Comparison of ENCODE assay signal across 16 cellular contexts in the genomic region with DNA sequence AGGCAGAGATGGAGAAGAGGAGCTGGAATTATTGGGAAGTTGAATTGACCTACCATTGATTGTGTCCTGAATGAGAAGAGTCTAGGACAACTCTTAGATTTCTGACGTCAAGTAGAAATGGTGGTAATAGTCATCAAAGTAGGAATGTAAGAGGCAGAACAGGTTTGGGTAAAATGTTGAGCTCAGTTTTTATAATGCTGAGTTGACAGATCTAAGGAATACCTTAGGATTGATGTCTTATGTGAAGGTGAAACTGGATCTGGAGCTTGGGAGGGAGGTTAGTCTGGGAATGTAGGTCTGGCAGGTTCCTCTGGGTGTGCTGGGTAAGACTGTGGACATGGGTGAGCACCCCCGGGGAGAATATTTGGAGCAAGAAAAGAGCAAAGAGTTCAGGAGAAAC. TPM values are rescaled to one million over a fixed set of nuclear protein-coding genes. Genes with fewer than 3 reads are reported as not detected.
A peak's percentile ranks its signal among the peaks of the same experiment; 100 is the strongest.
DNase-seq lines count a peak whose midpoint lies in the region; ATAC-seq and TF ChIP-seq lines count a peak whose summit lies in the region.
"Had no signal": no experiment of that assay in that cellular context is flagged by ENCODE, and none has a peak within 500 bp of the region (broad histone marks: within the 10 kb centered on the region; RNA-seq: fewer than 3 reads in every experiment).

No MANE protein-coding gene starts in this region.

- peak overlapping the region; percentile 86 for H3K27ac Mint-ChIP-seq in activated T-cell treated with anti-CD3 and anti-CD28 coated beads, Interleukin-2, amount 50 U/mL, for 24 hours
- H3K27ac Mint-ChIP-seq in T-cell, result peak overlapping the region; percentile 64 to 78
- peak overlapping the region; percentile 86 for H3K27ac Mint-ChIP-seq in stimulated activated effector memory CD8-positive, alpha-beta T cell treated with anti-CD3 and anti-CD28 coated beads, Interleukin-12 subunit alpha, Interleukin-12 subunit beta, amount 100 ng/mL, for 72 hours
- H3K27ac Mint-ChIP-seq: activated naive CD4-positive, alpha-beta T cell treated with anti-CD3 and anti-CD28 coated beads, Interleukin-2, amount 10 ng/mL, durations not matched to agents 7 days and 5 days had no signal

- TF ChIP-seq CTCF in epithelial cell of esophagus (IDR thresholded peaks at IDR 0.05; ENCODE audit: insufficient read depth, low read depth, low read length, missing control alignments) (no peak), stomach (IDR thresholded peaks at IDR 0.05) (no peak)

- H3K27ac ChIP-seq in stomach, result no peak overlapping the region

- 92 to 96% (median 95%) methylated on average over 2 of the region's 2 CpGs for WGBS in stomach, 5 donors

- DNase-seq in activated T-cell treated with anti-CD3 and anti-CD28 coated beads, Interleukin-2, amount 50 U/mL, for 24 hours, result no peak
- DNase-seq in activated T-cell treated with anti-CD3 and anti-CD28 coated beads, Interleukin-2, amount 50 U/mL, for 48 hours, result no peak
- DNase-seq in T-cell, result no peak
- peak; percentile 54 for DNase-seq in epithelial cell of esophagus (ENCODE audit: low read depth)
- DNase-seq in stimulated activated effector memory CD8-positive, alpha-beta T cell treated with anti-CD3 and anti-CD28 coated beads, Interleukin-12 subunit alpha, Interleukin-12 subunit beta, amount 100 ng/mL, for 72 hours (ENCODE audit: low spot score in 2 of 2), result no peak
- DNase-seq in NOMO-1 treated with DMSO at 0.1 percent for 48 hours (lab: John Stamatoyannopoulos, UW; ENCODE audit: unreplicated experiment), result no peak
- DNase-seq in stomach, result no peak
- DNase-seq: ACHN; activated naive CD4-positive, alpha-beta T cell treated with anti-CD3 and anti-CD28 coated beads, Interleukin-2, amount 10 ng/mL, durations not matched to agents 7 days and 5 days; caudate nucleus; KG1; left cardiac atrium; NCI-H1048; NCI-H526; small intestine had no signal

- H3K27me3 ChIP-seq in stomach, result no peaks in the 10 kb centered on the region

- no peak for TF ChIP-seq EP300 in stomach (IDR thresholded peaks at IDR 0.05)

- H3K36me3 ChIP-seq in stomach, result peaks cover 20 to 49% (median 40%) of the 10 kb centered on the region in 4 donors

- intact Hi-C loops in stomach (cut with DNase I; ENCODE audit: low total_unique reads), result no loop called here

- H3K4me3 ChIP-seq in epithelial cell of esophagus (ENCODE audit: low read length) (no peak overlapping the region), stomach (no peak overlapping the region)

- no peaks in the 10 kb centered on the region for H3K9me3 ChIP-seq in stomach

- H3K9me3 Mint-ChIP-seq in activated T-cell treated with anti-CD3 and anti-CD28 coated beads, Interleukin-2, amount 50 U/mL, for 24 hours, result no peaks in the 10 kb centered on the region
- H3K9me3 Mint-ChIP-seq in T-cell, result no peaks in the 10 kb centered on the region
- no peaks in the 10 kb centered on the region for H3K9me3 Mint-ChIP-seq in stimulated activated effector memory CD8-positive, alpha-beta T cell treated with anti-CD3 and anti-CD28 coated beads, Interleukin-12 subunit alpha, Interleukin-12 subunit beta, amount 100 ng/mL, for 72 hours
- H3K9me3 Mint-ChIP-seq: activated naive CD4-positive, alpha-beta T cell treated with anti-CD3 and anti-CD28 coated beads, Interleukin-2, amount 10 ng/mL, durations not matched to agents 7 days and 5 days had no signal

- POLR2A ChIA-PET in T-cell (lab: Charles Lee), result interaction anchor here in 1 of 2 donors (0.5 kb wide), 1 partner anchor 278 kb away, joined by 3 read pairs; no protein-coding TSS in a partner anchor

- H3K4me1 ChIP-seq in stomach, result peaks cover 28 to 98% (median 65%) of the 10 kb centered on the region in 4 donors

- no peak for ATAC-seq in T-cell (replicated peaks in 1 of 4)
- ATAC-seq in stimulated activated effector memory CD8-positive, alpha-beta T cell treated with anti-CD3 and anti-CD28 coated beads, Interleukin-12 subunit alpha, Interleukin-12 subunit beta, amount 100 ng/mL, for 72 hours, result no peak
- no peak for ATAC-seq in HG02981 (IDR thresholded peaks at IDR 0.05; ENCODE audit: unreplicated experiment)
- ATAC-seq: left cardiac atrium had no signal

- H3K27me3 Mint-ChIP-seq in activated T-cell treated with anti-CD3 and anti-CD28 coated beads, Interleukin-2, amount 50 U/mL, for 24 hours, result no peaks in the 10 kb centered on the region
- no peaks in the 10 kb centered on the region for H3K27me3 Mint-ChIP-seq in T-cell
- H3K27me3 Mint-ChIP-seq: activated naive CD4-positive, alpha-beta T cell treated with anti-CD3 and anti-CD28 coated beads, Interleukin-2, amount 10 ng/mL, durations not matched to agents 7 days and 5 days had no signal

- peaks cover 51% of the 10 kb centered on the region for H3K4me1 Mint-ChIP-seq in activated T-cell treated with anti-CD3 and anti-CD28 coated beads, Interleukin-2, amount 50 U/mL, for 24 hours (ENCODE audit: low read depth)
- peaks cover 53 to 59% (median 57%) of the 10 kb centered on the region in 3 donors for H3K4me1 Mint-ChIP-seq in T-cell
- H3K4me1 Mint-ChIP-seq in stimulated activated effector memory CD8-positive, alpha-beta T cell treated with anti-CD3 and anti-CD28 coated beads, Interleukin-12 subunit alpha, Interleukin-12 subunit beta, amount 100 ng/mL, for 72 hours, result peaks cover 44% of the 10 kb centered on the region

- H3K36me3 Mint-ChIP-seq in activated T-cell treated with anti-CD3 and anti-CD28 coated beads, Interleukin-2, amount 50 U/mL, for 24 hours (ENCODE audit: low read depth), result peaks cover 92% of the 10 kb centered on the region
- H3K36me3 Mint-ChIP-seq in T-cell, result peaks cover 36% of the 10 kb centered on the region
- H3K36me3 Mint-ChIP-seq in stimulated activated effector memory CD8-positive, alpha-beta T cell treated with anti-CD3 and anti-CD28 coated beads, Interleukin-12 subunit alpha, Interleukin-12 subunit beta, amount 100 ng/mL, for 72 hours, result peaks cover 59% of the 10 kb centered on the region

- H3K4me3 Mint-ChIP-seq in activated T-cell treated with anti-CD3 and anti-CD28 coated beads, Interleukin-2, amount 50 U/mL, for 24 hours, result no peak overlapping the region
- H3K4me3 Mint-ChIP-seq in T-cell, result no peak overlapping the region
- no peak overlapping the region for H3K4me3 Mint-ChIP-seq in stimulated activated effector memory CD8-positive, alpha-beta T cell treated with anti-CD3 and anti-CD28 coated beads, Interleukin-12 subunit alpha, Interleukin-12 subunit beta, amount 100 ng/mL, for 72 hours
- H3K4me3 Mint-ChIP-seq: activated naive CD4-positive, alpha-beta T cell treated with anti-CD3 and anti-CD28 coated beads, Interleukin-2, amount 10 ng/mL, durations not matched to agents 7 days and 5 days had no signal

- TF ChIP-seq POLR2A in stomach (IDR thresholded peaks at IDR 0.05), result no peak

- CTCF ChIA-PET in T-cell (lab: Charles Lee), result interaction anchor here (0.7 to 1.3 kb wide), 6 partner anchors 9 to 59 kb away, joined by 3 to 5 read pairs (median 4); no protein-coding TSS in a partner anchor

RNA-seq across cellular contexts. Expression of a gene that starts 31.9 kb away (rescaled TPM):
- total RNA-seq in T-cell, result 10 to 100 TPM; 51.3 to 63.0 (median 56.6) TPM
- total RNA-seq in stomach, result 10 to 100 TPM; 11.6 to 57.2 (median 31.7) TPM
- polyA plus RNA-seq in stomach, result 10 to 100 TPM; 11.2 to 16.3 (median 12.3) TPM
